10 cellular contexts compared by ENCODE assay signal in genomic region chr11:44608654-44609027, GRCh38. TPM values are rescaled to one million over a fixed set of nuclear protein-coding genes. Genes with fewer than 3 reads are reported as not detected.
A peak's percentile ranks its signal among the peaks of the same experiment; 100 is the strongest.
DNase-seq lines count a peak whose midpoint lies in the region; ATAC-seq, FAIRE-seq and TF ChIP-seq lines count a peak whose summit lies in the region.
"Had no signal": no experiment of that assay in that cellular context is flagged by ENCODE, and none has a peak within 500 bp of the region (broad histone marks: within the 10 kb centered on the region; RNA-seq: fewer than 3 reads in every experiment).

No MANE protein-coding gene starts in this region.

- H3F3A ChIP-seq in PC-3 (ENCODE audit: low read length, unreplicated experiment) = no peaks in the 10 kb centered on the region

- intact Hi-C loops in GM12878 (cut with micrococcal nuclease; ENCODE audit: unreplicated experiment) = loop anchor here (1.0 to 2.0 kb wide), 2 partner anchors 11 to 50 kb away; no protein-coding TSS in a partner anchor
- intact Hi-C loops in PC-3 (cut with micrococcal nuclease) = no loop called here

- peaks cover 95% of the 10 kb centered on the region for H3K36me3 Mint-ChIP-seq in activated T-cell treated with anti-CD3 and anti-CD28 coated beads, Interleukin-2, amount 50 U/mL, for 24 hours (ENCODE audit: low read depth)

- RAD21 ChIA-PET in GM12878 (lab: Charles Lee; ENCODE audit: unreplicated experiment) = interaction anchor here (1.1 to 7.8 kb wide), 8 partner anchors 11 to 254 kb away, joined by 5 to 196 read pairs (median 40); partner anchors contain the start of gene CD82

- H3K4me2 ChIP-seq in GM12878 (ENCODE audit: control insufficient read depth, insufficient read depth) = no peak overlapping the region
- no peak overlapping the region for H3K4me2 ChIP-seq in PC-3 (ENCODE audit: low read length)
- H3K4me2 ChIP-seq: PC-9 had no signal

- H3K4me1 ChIP-seq in GM12878 (ENCODE audit: control insufficient read depth, insufficient read depth, low read length) = peaks cover 89% of the 10 kb centered on the region
- peaks cover 29% of the 10 kb centered on the region for H3K4me1 ChIP-seq in suprapubic skin
- H3K4me1 ChIP-seq in PC-3 (ENCODE audit: insufficient read depth, low read length) = no peaks in the 10 kb centered on the region

- no peak for DNase-seq in activated T-cell treated with anti-CD3 and anti-CD28 coated beads, Interleukin-2, amount 50 U/mL, for 24 hours
- DNase-seq in activated T-cell treated with anti-CD3 and anti-CD28 coated beads, Interleukin-2, amount 50 U/mL, for 1 hour = no peak
- DNase-seq in NCI-H2029 treated with DMSO at 0.1 percent for 48 hours (lab: John Stamatoyannopoulos, UW) (peak; percentile 47), GM12878 (ENCODE audit: low read depth, low spot score) (no peak), suprapubic skin (ENCODE audit: low spot score in 2 of 2) (no peak), PC-3 (no peak), EL (no peak)
- no peak for DNase-seq in stimulated activated CD4-positive, alpha-beta T cell treated with anti-CD3 and anti-CD28 coated beads, Interleukin-1b, Interleukin-23, amount 100 ng/mL, for 48 hours
- DNase-seq: KG1, PC-9 had no signal

- BruUV-seq in GM12878 (replicated peaks; lab: Mats Ljungman, UMichigan) = no TSS peak
- BruUV-seq in PC-3 (replicated peaks; lab: Mats Ljungman, UMichigan) = no TSS peak

- H3K27ac ChIP-seq in GM12878 (ENCODE audit: control insufficient read depth, insufficient read depth) (peak overlapping the region; percentile 60), suprapubic skin (peak overlapping the region; percentile 19), PC-3 (ENCODE audit: low read length) (no peak overlapping the region)
- H3K27ac ChIP-seq: PC-9 had no signal

- no peak for TF ChIP-seq RAD21 in GM12878 (IDR thresholded peaks at IDR 0.05; ENCODE audit: insufficient read depth, low read depth, low read length)

- H3K4me3 ChIP-seq in GM12878 (no peak overlapping the region), suprapubic skin (no peak overlapping the region), PC-3 (ENCODE audit: low read length) (no peak overlapping the region)
- H3K4me3 ChIP-seq: PC-9 had no signal

- H3K79me2 ChIP-seq in GM12878 (ENCODE audit: control insufficient read depth, insufficient read depth, low read length) (no peaks in the 10 kb centered on the region; the same call in 1 of the 2 replicates), PC-3 (ENCODE audit: low read length) (no peaks in the 10 kb centered on the region)

- TF ChIP-seq CTCF in GM12878 (IDR thresholded peaks at IDR 0.05 in 2 of 3, conservative IDR thresholded peaks at IDR 0.05 in 1 of 3; ENCODE audit: control insufficient read depth in 2 of 3, extremely low read depth in 1 of 3, insufficient read depth in 1 of 3, low read depth in 3 of 3, low read length in 3 of 3) (no peak; a peak in 1 of 6 replicates), suprapubic skin (IDR thresholded peaks at IDR 0.05) (no peak), PC-3 (conservative IDR thresholded peaks at IDR 0.05; ENCODE audit: low read depth, low read length) (no peak)

- TF ChIP-seq EP300 in GM12878 (IDR thresholded peaks at IDR 0.05; ENCODE audit: borderline replicate concordance in 1 of 2, control insufficient read depth in 1 of 2, low read depth in 2 of 2, low read length in 2 of 2) (no peak), suprapubic skin (IDR thresholded peaks at IDR 0.05) (no peak)

- FAIRE-seq in GM12878 (lab: Jason Lieb, UNC) = no peak

- H2AFZ ChIP-seq in GM12878 (ENCODE audit: control insufficient read depth, low read depth, low read length) (no peak overlapping the region), PC-3 (ENCODE audit: low read length) (no peak overlapping the region)
- H2AFZ ChIP-seq: PC-9 had no signal

- H3K27me3 ChIP-seq in GM12878 (replicated peaks in 1 of 2; ENCODE audit: control insufficient read depth in 2 of 2, insufficient read depth in 2 of 2, low read length in 1 of 2) = no peaks in the 10 kb centered on the region
- H3K27me3 ChIP-seq in suprapubic skin = no peaks in the 10 kb centered on the region
- H3K27me3 ChIP-seq in PC-3 (ENCODE audit: low read length) = no peaks in the 10 kb centered on the region

- H3K9me3 ChIP-seq in GM12878 (replicated peaks; ENCODE audit: control insufficient read depth, insufficient read depth, low read length) (no peaks in the 10 kb centered on the region), suprapubic skin (no peaks in the 10 kb centered on the region), PC-3 (ENCODE audit: low read length) (no peaks in the 10 kb centered on the region)

- H3K4me3 Mint-ChIP-seq in activated T-cell treated with anti-CD3 and anti-CD28 coated beads, Interleukin-2, amount 50 U/mL, for 24 hours = peak overlapping the region; percentile 23

- in situ Hi-C loops in GM12878 (cut with MboI) = loop anchor here (5.0 kb wide), 1 partner anchor 41 kb away; the partner anchor contains the start of gene CD82

- CTCF ChIA-PET in GM12878 (lab: Yijun Ruan, JAX) (interaction anchor here (0.9 to 10.3 kb wide), 6 partner anchors 8 to 254 kb away, joined by 3 to 477 read pairs (median 13); no protein-coding TSS in a partner anchor), PC-3 (lab: Charles Lee) (no interaction called here)

- SMC1A ChIA-PET in GM12878 (lab: Charles Lee; ENCODE audit: uncharacterized antibody, unreplicated experiment) = interaction anchor here (1.0 to 10.3 kb wide), 4 partner anchors 10 to 56 kb away, joined by 3 to 433 read pairs (median 137); partner anchors contain the start of gene CD82

- H3K27me3 Mint-ChIP-seq in activated T-cell treated with anti-CD3 and anti-CD28 coated beads, Interleukin-2, amount 50 U/mL, for 24 hours = no peaks in the 10 kb centered on the region

- ATAC-seq in GM12878 (peak; percentile 11), PC-3 (no peak)

- POLR2A ChIA-PET in GM12878 (lab: Charles Lee) = interaction anchor here (1.0 to 7.9 kb wide), 3 partner anchors 9 to 43 kb away, joined by 5 to 289 read pairs (median 136); partner anchors contain the start of gene CD82
- POLR2A ChIA-PET in PC-3 (lab: Charles Lee; ENCODE audit: unreplicated experiment) = no interaction called here

- no peaks in the 10 kb centered on the region for H3K9me2 ChIP-seq in PC-3 (replicated peaks; ENCODE audit: low read length)

- H4K20me1 ChIP-seq in GM12878 (ENCODE audit: control insufficient read depth, insufficient read depth) (no peaks in the 10 kb centered on the region), PC-3 (ENCODE audit: low read length) (no peaks in the 10 kb centered on the region)

- peaks cover 93% of the 10 kb centered on the region for H3K4me1 Mint-ChIP-seq in activated T-cell treated with anti-CD3 and anti-CD28 coated beads, Interleukin-2, amount 50 U/mL, for 24 hours (ENCODE audit: low read depth)

- no peaks in the 10 kb centered on the region for H3K9me3 Mint-ChIP-seq in activated T-cell treated with anti-CD3 and anti-CD28 coated beads, Interleukin-2, amount 50 U/mL, for 24 hours

- WGBS in GM12878 (ENCODE audit: insufficient coverage, insufficient replicate concordance, low lambda C conversion rate, missing lambda C conversion rate) = 30% methylated on average over 9 of the region's 9 CpGs
- WGBS in suprapubic skin = 81% methylated on average over 9 of the region's 9 CpGs

- H3K36me3 ChIP-seq in GM12878 (ENCODE audit: control insufficient read depth in 2 of 2, insufficient read depth in 2 of 2, low read length in 1 of 2) (peaks cover 22 to 29% of the 10 kb centered on the region in 2 experiments), suprapubic skin (peaks cover 40% of the 10 kb centered on the region), PC-3 (ENCODE audit: low read depth, low read length) (no peaks in the 10 kb centered on the region)

- peak overlapping the region; percentile 30 for H3K9ac ChIP-seq in GM12878 (ENCODE audit: control insufficient read depth, insufficient read depth, low read length)
- H3K9ac ChIP-seq in PC-3 (ENCODE audit: low read length) = no peak overlapping the region

- TF ChIP-seq POLR2A in GM12878 (IDR thresholded peaks at IDR 0.05; ENCODE audit: low read depth, low read length) = no peak
- TF ChIP-seq POLR2A in suprapubic skin (IDR thresholded peaks at IDR 0.05) = no peak

- H3K27ac Mint-ChIP-seq in activated T-cell treated with anti-CD3 and anti-CD28 coated beads, Interleukin-2, amount 50 U/mL, for 24 hours = peak overlapping the region; percentile 89

TF ChIP-seq in GM12878, 131 proteins besides CTCF, POLR2A, EP300 and RAD21 (continues in another document):
- TF ChIP-seq NFIC (IDR thresholded peaks at IDR 0.05; ENCODE audit: low read depth, low read length) (peak; percentile 8; the same call in 1 of the 2 replicates), NR2F1 (conservative IDR thresholded peaks at IDR 0.05) (no peak), ATF7 (IDR thresholded peaks at IDR 0.05; ENCODE audit: low read depth) (no peak), MEF2B (IDR thresholded peaks at IDR 0.05; ENCODE audit: partially characterized antibody, poor library complexity, severe bottlenecking) (peak; percentile 62), CHD2 (IDR thresholded peaks at IDR 0.05; ENCODE audit: borderline replicate concordance, low read depth, low read length) (0 out of 2 replicates have a peak, but pooled peaks have one; percentile 26), FOS (IDR thresholded peaks at IDR 0.05; ENCODE audit: borderline replicate concordance, extremely low read depth, insufficient read length) (no peak)

RNA-seq across cellular contexts. Expression of gene CD82, which starts 43.2 kb away (rescaled TPM):
- 202 and 214 TPM in 2 replicates for total RNA-seq in GM12878 (2013; cell fraction: nucleolus; rRNA removed)
- total RNA-seq in GM12878 (2014; rRNA removed) (60.0 and 69.4 TPM in 2 replicates), GM12878 (2014; rRNA removed; fragmentation: Illumina TruSeq; extraction: Trizol) (65.0 and 66.4 TPM in 2 replicates), GM12878 (2021) (166 and 178 TPM in 2 replicates), suprapubic skin (100 to 1,000 TPM in 3 of 4 donors, 10 to 100 TPM in 1; 77.6 to 155 (median 118) TPM), PC-3 (2014; rRNA removed) (4.3 and 5.0 TPM in 2 replicates)
- polyA plus RNA-seq in GM12878 (2011; ENCODE audit: low read depth) = 57.7 TPM
- polyA plus RNA-seq in GM12878 (2011; rRNA removed) (94.5 and 176 TPM in 2 replicates), GM12878 (2014; fragmentation: Illumina TruSeq; extraction: Trizol) (17.8 and 51.8 TPM in 2 replicates), GM12878 (2014; fragmentation: Nextera tagmentation; extraction: Ambion mirVana) (1 to 10 TPM; 5.2 to 8.2 TPM), GM12878 (2014; rRNA removed) (97.7 and 100 TPM in 2 replicates), GM12878 (2016; fragmentation: Nextera tagmentation; extraction: Ambion mirVana) (100 to 1,000 TPM; 159 to 180 TPM)
- 223 and 282 TPM in 2 replicates for polyA plus RNA-seq in GM12878 (2011; cell fraction: cytosol; rRNA removed)
- 60.1 and 67.9 TPM in 2 replicates for polyA plus RNA-seq in GM12878 (2011; cell fraction: nucleus; rRNA removed)
- 108 and 130 TPM in 2 replicates for polyA plus RNA-seq in GM12878 (2012)
- polyA minus RNA-seq in GM12878 (2011; rRNA and poly(A)+ RNA removed) = 136 and 174 TPM in 2 replicates
- polyA minus RNA-seq in GM12878 (2011; cell fraction: cytosol; rRNA and poly(A)+ RNA removed) = 59.5 and 63.5 TPM in 2 replicates
- polyA minus RNA-seq in GM12878 (2011; cell fraction: nucleus; rRNA and poly(A)+ RNA removed) = 29.3 and 45.1 TPM in 2 replicates

Comparison
In these comparisons a context has a peak if more than half of its experiments do, and no peak if none do; other contexts are left out.
1. RNA of gene CD82, which starts 43.2 kb away (total RNA-seq): 77.6 to 155 TPM in suprapubic skin and 60.0 to 214 TPM in GM12878; 4.3 to 5.0 TPM in PC-3; every median in the first group is over 10 times any median in the second.